Comparison of ENCODE assay signal across 19 cellular contexts in genomic region chr14:23570806-23571483, GRCh38. TPM values are rescaled to one million over a fixed set of nuclear protein-coding genes. Genes with fewer than 3 reads are reported as not detected.
"Had no signal": no experiment of that assay in that cellular context is flagged by ENCODE, and none has a peak within 500 bp of the region (broad histone marks: within the 10 kb centered on the region; RNA-seq: fewer than 3 reads in every experiment).

No MANE protein-coding gene starts in this region.

- H3K27ac ChIP-seq: esophagus muscularis mucosa, left lung, suprapubic skin had no signal

- H3K36me3 ChIP-seq: suprapubic skin had no signal

- H3K27ac Mint-ChIP-seq: activated T-cell treated with anti-CD3 and anti-CD28 coated beads, Interleukin-2, amount 50 U/mL, for 72 hours; progenitor cell of endocrine pancreas; stimulated activated naive CD8-positive, alpha-beta T cell treated with anti-CD3 and anti-CD28 coated beads, Interleukin-15, Interleukin-2, amounts not matched to agents 100 ng/mL and 50 ng/mL, for 24 hours; type B pancreatic cell had no signal

- H3K36me3 Mint-ChIP-seq: natural killer cell, type B pancreatic cell had no signal

- DNase-seq: activated CD4-positive, alpha-beta T cell treated with anti-CD3 and anti-CD28 coated beads, Interleukin-2, amount 50 U/mL, for 1 hour; activated CD4-positive, CD25-positive, alpha-beta regulatory T cell; activated naive CD4-positive, alpha-beta T cell; activated T-cell treated with anti-CD3 and anti-CD28 coated beads, Interleukin-2, amount 50 U/mL, for 72 hours; kidney; mucosa of descending colon; natural killer cell; SIG-M5 had no signal

- H3K4me3 ChIP-seq: esophagus muscularis mucosa, left lung, mucosa of descending colon, smooth muscle cell, suprapubic skin had no signal

- H3K9me3 ChIP-seq: esophagus muscularis mucosa, left lung, mucosa of descending colon, suprapubic skin had no signal

- H3K4me3 Mint-ChIP-seq: activated T-cell treated with anti-CD3 and anti-CD28 coated beads, Interleukin-2, amount 50 U/mL, for 72 hours; natural killer cell; stimulated activated naive CD8-positive, alpha-beta T cell treated with anti-CD3 and anti-CD28 coated beads, Interleukin-15, Interleukin-2, amounts not matched to agents 100 ng/mL and 50 ng/mL, for 24 hours; type B pancreatic cell had no signal

- ATAC-seq: activated T-cell treated with anti-CD3 and anti-CD28 coated beads, Interleukin-2, amount 50 U/mL, for 72 hours; left lung; mucosa of descending colon; natural killer cell; right cardiac atrium had no signal

- H3K9me3 Mint-ChIP-seq: activated T-cell treated with anti-CD3 and anti-CD28 coated beads, Interleukin-2, amount 50 U/mL, for 72 hours; natural killer cell; stimulated activated naive CD8-positive, alpha-beta T cell treated with anti-CD3 and anti-CD28 coated beads, Interleukin-15, Interleukin-2, amounts not matched to agents 100 ng/mL and 50 ng/mL, for 24 hours; type B pancreatic cell had no signal

RNA-seq across cellular contexts. Expression of gene JPH4, which starts 7.6 kb away (rescaled TPM):
- total RNA-seq: bronchial epithelial cell; glomerular endothelial cell; progenitor cell of endocrine pancreas; T-helper 2 cell treated with Interferon-gamma antibody and Interleukin-4, amounts not matched to agents 100 ng/mL and 5 ng/mL, for 36 hours had no signal
- polyA plus RNA-seq: smooth muscle cell had no signal
